ENCODE assay signal across 33 cellular contexts in the genomic region with DNA sequence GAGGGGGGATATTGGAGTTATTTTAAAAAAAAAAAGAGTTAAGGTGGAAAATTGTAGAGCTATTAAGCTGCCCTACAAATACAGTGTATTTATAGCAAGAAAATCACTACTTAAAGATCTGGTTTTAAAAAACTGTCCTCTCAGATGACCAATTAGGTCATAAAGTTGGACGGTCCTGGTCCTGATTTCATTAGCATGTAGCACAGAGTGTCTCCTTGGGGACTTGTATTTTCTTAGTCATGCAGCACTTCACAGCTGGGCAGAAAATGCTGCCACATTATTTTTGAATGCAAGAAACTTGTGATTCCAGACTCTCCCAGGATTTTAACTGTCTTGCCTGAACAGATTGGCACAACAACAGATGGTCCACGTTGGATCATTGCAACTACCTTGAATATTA.
A peak's percentile ranks its signal among the peaks of the same experiment; 100 is the strongest.
DNase-seq lines count a peak whose midpoint lies in the region; ATAC-seq, FAIRE-seq and TF ChIP-seq lines count a peak whose summit lies in the region.
"Had no signal": no experiment of that assay in that cellular context is flagged by ENCODE, and none has a peak within 500 bp of the region (broad histone marks: within the 10 kb centered on the region; RNA-seq: fewer than 3 reads in every experiment).

No MANE protein-coding gene starts in this region.

- intact Hi-C loops in left ventricle myocardium superior (cut with micrococcal nuclease), result no loop called here
- intact Hi-C loops in CD4-positive, alpha-beta memory T cell (cut with micrococcal nuclease), result no loop called here

- ATAC-seq in left ventricle myocardium superior (peak; percentile 80), thoracic aorta (ENCODE audit: insufficient number of reproducible peaks, low FRiP score, low read depth) (peak; percentile 56)
- ATAC-seq: activated T-cell treated with anti-CD3 and anti-CD28 coated beads, Interleukin-2, amount 50 U/mL, for 4 hours; esophagus mucosa; mucosa of descending colon; stimulated activated effector memory CD8-positive, alpha-beta T cell treated with anti-CD3 and anti-CD28 coated beads, Interleukin-12 subunit alpha, Interleukin-12 subunit beta, amount 100 ng/mL, for 72 hours had no signal

- no peak overlapping the region for H3K9ac ChIP-seq in Karpas-422 (ENCODE audit: low read length)

- no peaks in the 10 kb centered on the region for H3K36me3 Mint-ChIP-seq in CD4-positive, alpha-beta memory T cell
- H3K36me3 Mint-ChIP-seq: CD8-positive, alpha-beta memory T cell; stimulated activated effector memory CD8-positive, alpha-beta T cell treated with anti-CD3 and anti-CD28 coated beads, Interleukin-12 subunit alpha, Interleukin-12 subunit beta, amount 100 ng/mL, for 72 hours had no signal

- H3K9me2 ChIP-seq in Karpas-422 (replicated peaks; ENCODE audit: insufficient read depth, low read length), result no peaks in the 10 kb centered on the region

- DNase-seq in NCI-H1694 treated with DMSO at 0.1 percent for 48 hours (lab: John Stamatoyannopoulos, UW), result peak; percentile 9
- DNase-seq in NCI-H1694 (lab: John Stamatoyannopoulos, UW), result no peak
- peak; percentile 1 for DNase-seq in NB4 (ENCODE audit: low read depth)
- no peak for DNase-seq in left ventricle myocardium superior
- DNase-seq in thoracic aorta (ENCODE audit: low spot score), result no peak
- DNase-seq in H54 (ENCODE audit: insufficient read length, low spot score), result no peak
- no peak for DNase-seq in CD4-positive, alpha-beta memory T cell
- no peak for DNase-seq in Karpas-422
- DNase-seq: 8988T; activated CD4-positive, alpha-beta T cell treated with anti-CD3 and anti-CD28 coated beads, Interleukin-2, amount 10 ng/mL, durations not matched to agents 24 days and 14 days; activated gamma-delta T cell treated with Interleukin-2 at 50 U/mL for 16 hours; activated T-cell treated with anti-CD3 and anti-CD28 coated beads, Interleukin-2, amount 50 U/mL, for 4 hours; CD8-positive, alpha-beta memory T cell; endodermal cell; GDM1; KBM-7; kidney; MG63; mucosa of descending colon; NCI-H2081; NCI-H510A; retina; SIG-M5; spleen; stimulated activated CD4-positive, alpha-beta T cell treated with anti-CD3 and anti-CD28 coated beads, Interleukin-4, amount 100 ng/mL, for 1 hour; T-helper 9 cell had no signal

- no peak for FAIRE-seq in H54 (lab: Jason Lieb, UNC)
- FAIRE-seq: HTR-8/SVneo, kidney had no signal

- no peaks in the 10 kb centered on the region for H3K4me1 Mint-ChIP-seq in CD4-positive, alpha-beta memory T cell
- H3K4me1 Mint-ChIP-seq: activated CD4-positive, alpha-beta T cell treated with anti-CD3 and anti-CD28 coated beads, Interleukin-2, amount 10 ng/mL, durations not matched to agents 24 days and 14 days; CD8-positive, alpha-beta memory T cell; central memory CD8-positive, alpha-beta T cell; endodermal cell had no signal

- H3K9me3 ChIP-seq in thoracic aorta (no peaks in the 10 kb centered on the region), Karpas-422 (ENCODE audit: low read length) (no peaks in the 10 kb centered on the region)
- H3K9me3 ChIP-seq in CD4-positive, alpha-beta memory T cell (ENCODE audit: control insufficient read depth in 1 of 2, low read length in 2 of 2), result no peaks in the 10 kb centered on the region
- H3K9me3 ChIP-seq: MG63, mucosa of descending colon, spleen had no signal

- CTCF ChIA-PET in CD4-positive, alpha-beta memory T cell (lab: Charles Lee; ENCODE audit: partially characterized antibody), result no interaction called here

- POLR2A ChIA-PET in CD4-positive, alpha-beta memory T cell (lab: Charles Lee; ENCODE audit: partially characterized antibody), result no interaction called here

- H3K9me3 Mint-ChIP-seq in CD4-positive, alpha-beta memory T cell, result no peaks in the 10 kb centered on the region
- H3K9me3 Mint-ChIP-seq: activated CD4-positive, alpha-beta T cell treated with anti-CD3 and anti-CD28 coated beads, Interleukin-2, amount 10 ng/mL, durations not matched to agents 24 days and 14 days; activated T-cell treated with anti-CD3 and anti-CD28 coated beads, Interleukin-2, amount 50 U/mL, for 4 hours; CD8-positive, alpha-beta memory T cell; central memory CD8-positive, alpha-beta T cell; endodermal cell; nephron; stimulated activated effector memory CD8-positive, alpha-beta T cell treated with anti-CD3 and anti-CD28 coated beads, Interleukin-12 subunit alpha, Interleukin-12 subunit beta, amount 100 ng/mL, for 72 hours had no signal

- H3K27ac ChIP-seq in thoracic aorta, result peak overlapping the region in 1 of 2 donors; percentile 24
- H3K27ac ChIP-seq in CD4-positive, alpha-beta memory T cell (ENCODE audit: low read depth, low read length), result no peak overlapping the region
- no peak overlapping the region for H3K27ac ChIP-seq in Karpas-422 (ENCODE audit: low read length)
- H3K27ac ChIP-seq: spleen had no signal

- H4K20me1 ChIP-seq in Karpas-422 (ENCODE audit: insufficient read depth, low read depth, low read length), result no peaks in the 10 kb centered on the region

- TF ChIP-seq CTCF in NB4 (IDR thresholded peaks at IDR 0.05; ENCODE audit: low read depth, low read length) (no peak), thoracic aorta (IDR thresholded peaks at IDR 0.05) (no peak)

- no peak overlapping the region for H3K27ac Mint-ChIP-seq in CD4-positive, alpha-beta memory T cell
- H3K27ac Mint-ChIP-seq: activated CD4-positive, alpha-beta T cell treated with anti-CD3 and anti-CD28 coated beads, Interleukin-2, amount 10 ng/mL, durations not matched to agents 24 days and 14 days; CD8-positive, alpha-beta memory T cell; dendritic cell treated with granulocyte-macrophage colony-stimulating factor and Interleukin-4, amounts not matched to agents 40 ng/mL and 50 ng/mL, for 4 days; endodermal cell; nephron; stimulated activated effector memory CD8-positive, alpha-beta T cell treated with anti-CD3 and anti-CD28 coated beads, Interleukin-12 subunit alpha, Interleukin-12 subunit beta, amount 100 ng/mL, for 72 hours had no signal

- TF ChIP-seq POLR2A in NB4 (IDR thresholded peaks at IDR 0.05; ENCODE audit: extremely low read depth, insufficient read length), result no peak
- TF ChIP-seq POLR2A in H54 (IDR thresholded peaks at IDR 0.05; ENCODE audit: low read depth, low read length), result no peak

- no peak overlapping the region for H3K4me3 Mint-ChIP-seq in CD4-positive, alpha-beta memory T cell
- H3K4me3 Mint-ChIP-seq: activated CD4-positive, alpha-beta T cell treated with anti-CD3 and anti-CD28 coated beads, Interleukin-2, amount 10 ng/mL, durations not matched to agents 24 days and 14 days; activated T-cell treated with anti-CD3 and anti-CD28 coated beads, Interleukin-2, amount 50 U/mL, for 4 hours; CD8-positive, alpha-beta memory T cell; central memory CD8-positive, alpha-beta T cell; dendritic cell treated with granulocyte-macrophage colony-stimulating factor and Interleukin-4, amounts not matched to agents 40 ng/mL and 50 ng/mL, for 4 days; endodermal cell; nephron; stimulated activated effector memory CD8-positive, alpha-beta T cell treated with anti-CD3 and anti-CD28 coated beads, Interleukin-12 subunit alpha, Interleukin-12 subunit beta, amount 100 ng/mL, for 72 hours had no signal

- H3K4me1 ChIP-seq in thoracic aorta (ENCODE audit: control insufficient read depth in 1 of 2, low read depth in 2 of 2) (peaks cover 0 to 12% of the 10 kb centered on the region in 2 donors), Karpas-422 (ENCODE audit: low read length) (no peaks in the 10 kb centered on the region)
- H3K4me1 ChIP-seq in CD4-positive, alpha-beta memory T cell (ENCODE audit: insufficient read depth, low read length), result no peaks in the 10 kb centered on the region
- H3K4me1 ChIP-seq: spleen had no signal

- H3K27me3 ChIP-seq in thoracic aorta (replicated peaks; ENCODE audit: insufficient read depth), result no peaks in the 10 kb centered on the region
- no peaks in the 10 kb centered on the region for H3K27me3 ChIP-seq in CD4-positive, alpha-beta memory T cell (ENCODE audit: insufficient read depth, low read length)
- no peaks in the 10 kb centered on the region for H3K27me3 ChIP-seq in Karpas-422 (ENCODE audit: low read length)
- H3K27me3 ChIP-seq: MG63, spleen had no signal

- peaks cover 1 to 7% of the 10 kb centered on the region in 2 donors for H3K27me3 Mint-ChIP-seq in CD4-positive, alpha-beta memory T cell
- H3K27me3 Mint-ChIP-seq: activated CD4-positive, alpha-beta T cell treated with anti-CD3 and anti-CD28 coated beads, Interleukin-2, amount 10 ng/mL, durations not matched to agents 24 days and 14 days; dendritic cell treated with granulocyte-macrophage colony-stimulating factor and Interleukin-4, amounts not matched to agents 40 ng/mL and 50 ng/mL, for 4 days had no signal

- H3K79me2 ChIP-seq in Karpas-422 (ENCODE audit: low read length), result no peaks in the 10 kb centered on the region

- no peak overlapping the region for H3K4me3 ChIP-seq in NB4 (ENCODE audit: low read depth, low read length)
- H3K4me3 ChIP-seq in thoracic aorta, result no peak overlapping the region
- H3K4me3 ChIP-seq in CD4-positive, alpha-beta memory T cell (ENCODE audit: low read length in 2 of 2), result no peak overlapping the region
- H3K4me3 ChIP-seq in Karpas-422 (ENCODE audit: low read length), result no peak overlapping the region
- H3K4me3 ChIP-seq: lung, MG63, mucosa of descending colon, spleen had no signal

- H2AFZ ChIP-seq in Karpas-422 (ENCODE audit: low read length), result no peak overlapping the region

- no peaks in the 10 kb centered on the region for H3K36me3 ChIP-seq in thoracic aorta
- H3K36me3 ChIP-seq in CD4-positive, alpha-beta memory T cell (ENCODE audit: insufficient read depth, low read length), result no peaks in the 10 kb centered on the region
- H3K36me3 ChIP-seq in Karpas-422 (ENCODE audit: insufficient read depth, low read length), result no peaks in the 10 kb centered on the region
- H3K36me3 ChIP-seq: MG63, spleen had no signal

- H3K4me2 ChIP-seq in Karpas-422 (ENCODE audit: low read depth, low read length, poor library complexity, severe bottlenecking), result no peak overlapping the region

Comparison
In these comparisons a context has a peak if more than half of its experiments do, and no peak if none do; other contexts are left out.
1. DNase-seq: peak in NCI-H1694 treated with DMSO at 0.1 percent for 48 hours (single experiment) and NB4 (single experiment); none in NCI-H1694 (single experiment), left ventricle myocardium superior (single experiment), thoracic aorta (single experiment), H54 (single experiment), CD4-positive, alpha-beta memory T cell (0 of 5) and Karpas-422 (single experiment).